Comparison of ENCODE assay signal across 15 cellular contexts in the genomic region with DNA sequence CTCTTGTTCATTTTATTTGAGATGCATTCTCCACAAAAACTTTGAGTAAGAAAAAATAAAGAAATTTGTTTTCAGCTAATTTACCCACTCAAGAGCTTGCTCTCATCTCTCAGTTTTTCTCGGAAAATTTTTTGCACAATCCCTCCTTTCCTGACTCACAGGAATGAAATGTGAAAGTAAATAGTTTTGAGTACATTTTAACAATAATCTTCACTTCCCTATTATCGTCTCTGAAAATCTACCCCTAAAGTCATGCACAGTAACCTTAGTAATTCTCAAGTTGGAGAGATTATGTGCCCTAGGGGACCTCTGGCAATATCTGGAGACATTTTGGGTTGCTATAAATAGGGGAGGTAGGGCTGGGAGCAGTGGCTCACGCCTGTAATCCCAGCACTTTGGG. TPM values are rescaled to one million over a fixed set of nuclear protein-coding genes. Genes with fewer than 3 reads are reported as not detected.
DNase-seq lines count a peak whose midpoint lies in the region; ATAC-seq, FAIRE-seq and TF ChIP-seq lines count a peak whose summit lies in the region.
"Had no signal": no experiment of that assay in that cellular context is flagged by ENCODE, and none has a peak within 500 bp of the region (broad histone marks: within the 10 kb centered on the region; RNA-seq: fewer than 3 reads in every experiment).

No MANE protein-coding gene starts in this region.

- peak overlapping the region in 1 of 2 experiments; percentile 63 for H3K18ac ChIP-seq in mesenchymal stem cell (ENCODE audit: low read depth in 1 of 2, low read length in 2 of 2)

- no peak overlapping the region for H4K91ac ChIP-seq in mesenchymal stem cell (ENCODE audit: low read length)

- H3K9me3 ChIP-seq in heart left ventricle (no peaks in the 10 kb centered on the region), mesenchymal stem cell (ENCODE audit: control insufficient read depth, low read length) (no peaks in the 10 kb centered on the region), upper lobe of right lung (no peaks in the 10 kb centered on the region), MG63 (peaks cover 12% of the 10 kb centered on the region)
- H3K9me3 ChIP-seq in effector memory CD4-positive, alpha-beta T cell (ENCODE audit: control insufficient read depth, low read length) = no peaks in the 10 kb centered on the region
- H3K9me3 ChIP-seq: SK-N-SH, tibial artery had no signal

- peak overlapping the region in 11 of 12 donors; percentile 13 to 89 (median 55) for H3K27ac ChIP-seq in heart left ventricle
- no peak overlapping the region for H3K27ac ChIP-seq in mesenchymal stem cell (ENCODE audit: low read length, poor library complexity, severe bottlenecking)
- H3K27ac ChIP-seq in upper lobe of right lung = peak overlapping the region; percentile 85
- no peak overlapping the region for H3K27ac ChIP-seq in effector memory CD4-positive, alpha-beta T cell (ENCODE audit: insufficient read depth, low read length, poor library complexity, severe bottlenecking)

- H3K23ac ChIP-seq in mesenchymal stem cell (ENCODE audit: low read length in 2 of 2) = no peak overlapping the region

- no peak overlapping the region for H2AK5ac ChIP-seq in mesenchymal stem cell (ENCODE audit: low read length, severe bottlenecking)

- no peak overlapping the region for H3K14ac ChIP-seq in mesenchymal stem cell (ENCODE audit: low read length in 2 of 2)

- no peak overlapping the region for H2BK120ac ChIP-seq in mesenchymal stem cell (ENCODE audit: low read depth, low read length)

- DNase-seq in heart left ventricle = no peak
- no peak for DNase-seq in Right ventricle myocardium inferior (ENCODE audit: missing footprints)
- peak; percentile 26 for DNase-seq in bronchial epithelial cell (ENCODE audit: low read depth)
- peak; percentile 62 for DNase-seq in mesenchymal stem cell
- DNase-seq in upper lobe of right lung = no peak
- DNase-seq in MG63 = no peak
- no peak for DNase-seq in effector memory CD4-positive, alpha-beta T cell
- no peak for DNase-seq in omental fat pad (ENCODE audit: low spot score)
- DNase-seq: activated CD4-positive, alpha-beta T cell treated with anti-CD3 and anti-CD28 coated beads, Interleukin-2, amount 10 ng/mL, durations not matched to agents 24 days and 14 days; activated naive CD4-positive, alpha-beta T cell; effector CD8-positive, alpha-beta T cell; SK-N-SH; tibial artery had no signal

- H3K4me1 ChIP-seq in heart left ventricle = peaks cover 0 to 59% (median 39%) of the 10 kb centered on the region in 12 donors
- peaks cover 13% of the 10 kb centered on the region for H3K4me1 ChIP-seq in mesenchymal stem cell (ENCODE audit: control insufficient read depth, insufficient read depth, low read depth, low read length)
- peaks cover 51% of the 10 kb centered on the region for H3K4me1 ChIP-seq in upper lobe of right lung
- peaks cover 7% of the 10 kb centered on the region for H3K4me1 ChIP-seq in effector memory CD4-positive, alpha-beta T cell (ENCODE audit: control insufficient read depth, insufficient read depth, low read length, poor library complexity, severe bottlenecking)

- ATAC-seq in heart left ventricle (no peak), Right ventricle myocardium inferior (no peak), upper lobe of right lung (no peak), omental fat pad (ENCODE audit: low FRiP score) (no peak)
- ATAC-seq: natural killer cell treated with Interleukin-12 subunit alpha and Interleukin-12 subunit beta and Interleukin-15 and Interleukin-18, amount 100 ng/mL, for 72 hours had no signal

- WGBS in heart left ventricle, 4 donors = 58 to 67% (median 63%) methylated on average over 3 of the region's 3 CpGs
- WGBS in mesenchymal stem cell = 90% methylated on average over 1 of the region's 3 CpGs

- H2BK15ac ChIP-seq in mesenchymal stem cell (ENCODE audit: low read depth, poor library complexity, severe bottlenecking) = no peak overlapping the region

- H2AFZ ChIP-seq in mesenchymal stem cell (ENCODE audit: low read depth, low read length) = no peak overlapping the region

- no peaks in the 10 kb centered on the region for H3K36me3 ChIP-seq in heart left ventricle
- no peaks in the 10 kb centered on the region for H3K36me3 ChIP-seq in bronchial epithelial cell (ENCODE audit: control insufficient read depth, insufficient read depth, low read length)
- peaks cover 0 to 3% of the 10 kb centered on the region in 2 experiments for H3K36me3 ChIP-seq in mesenchymal stem cell (ENCODE audit: control insufficient read depth in 1 of 2, insufficient read depth in 2 of 2, low read depth in 1 of 2, low read length in 2 of 2)
- no peaks in the 10 kb centered on the region for H3K36me3 ChIP-seq in upper lobe of right lung
- no peaks in the 10 kb centered on the region for H3K36me3 ChIP-seq in MG63
- no peaks in the 10 kb centered on the region for H3K36me3 ChIP-seq in effector memory CD4-positive, alpha-beta T cell (ENCODE audit: control insufficient read depth, insufficient read depth, low read length)
- H3K36me3 ChIP-seq: tibial artery had no signal

- FAIRE-seq in bronchial epithelial cell (lab: Jason Lieb, UNC) = no peak

- H2BK12ac ChIP-seq in mesenchymal stem cell (ENCODE audit: low read length in 2 of 2) = no peak overlapping the region

- H3K79me1 ChIP-seq in mesenchymal stem cell (replicated peaks; ENCODE audit: low read length, poor library complexity, severe bottlenecking) = peaks cover 22% of the 10 kb centered on the region

- H3K9ac ChIP-seq in mesenchymal stem cell (ENCODE audit: low read length) = peak overlapping the region; percentile 69
- H3K9ac ChIP-seq: SK-N-SH had no signal

- no peak overlapping the region for H3K4me2 ChIP-seq in mesenchymal stem cell (ENCODE audit: low read length, poor library complexity, severe bottlenecking)
- H3K4me2 ChIP-seq: SK-N-SH had no signal

- no peak overlapping the region for H3K4ac ChIP-seq in mesenchymal stem cell (ENCODE audit: low read depth in 1 of 2, low read length in 2 of 2)

- no peak for TF ChIP-seq POLR2A in heart left ventricle (IDR thresholded peaks at IDR 0.05)

- H2BK5ac ChIP-seq in mesenchymal stem cell (ENCODE audit: low read depth, low read length, poor library complexity, severe bottlenecking) = no peak overlapping the region

- H3K27me3 ChIP-seq in heart left ventricle = no peaks in the 10 kb centered on the region
- H3K27me3 ChIP-seq in bronchial epithelial cell (ENCODE audit: control insufficient read depth, insufficient read depth, low read length) = no peaks in the 10 kb centered on the region
- H3K27me3 ChIP-seq in mesenchymal stem cell (ENCODE audit: control insufficient read depth in 1 of 2, insufficient read depth in 1 of 2, low read length in 2 of 2) = no peaks in the 10 kb centered on the region
- no peaks in the 10 kb centered on the region for H3K27me3 ChIP-seq in upper lobe of right lung
- H3K27me3 ChIP-seq in MG63 = no peaks in the 10 kb centered on the region
- H3K27me3 ChIP-seq in effector memory CD4-positive, alpha-beta T cell (replicated peaks; ENCODE audit: control insufficient read depth, insufficient read depth, low read length, poor library complexity, severe bottlenecking) = no peaks in the 10 kb centered on the region
- H3K27me3 ChIP-seq: tibial artery had no signal

- intact Hi-C loops in heart left ventricle (cut with DNase I) (no loop called here), Right ventricle myocardium inferior (cut with DNase I) (no loop called here), upper lobe of right lung (cut with DNase I) (no loop called here)

- H3K4me3 ChIP-seq in heart left ventricle = no peak overlapping the region
- H3K4me3 ChIP-seq in bronchial epithelial cell (ENCODE audit: low read depth, low read length) = no peak overlapping the region
- peak overlapping the region in 1 of 2 experiments; percentile 70 for H3K4me3 ChIP-seq in mesenchymal stem cell (ENCODE audit: insufficient read depth in 1 of 2, low read depth in 1 of 2, low read length in 2 of 2)
- peak overlapping the region; percentile 89 for H3K4me3 ChIP-seq in upper lobe of right lung
- no peak overlapping the region for H3K4me3 ChIP-seq in MG63
- H3K4me3 ChIP-seq in effector memory CD4-positive, alpha-beta T cell (ENCODE audit: insufficient read depth, low read depth, low read length, poor library complexity, severe bottlenecking) = no peak overlapping the region
- H3K4me3 ChIP-seq: tibial artery had no signal

- TF ChIP-seq CTCF in heart left ventricle (IDR thresholded peaks at IDR 0.05) (no peak), bronchial epithelial cell (IDR thresholded peaks at IDR 0.05; ENCODE audit: insufficient read depth, low read length, severe bottlenecking) (no peak), upper lobe of right lung (IDR thresholded peaks at IDR 0.05) (no peak), omental fat pad (IDR thresholded peaks at IDR 0.05) (no peak)

- H4K8ac ChIP-seq in mesenchymal stem cell (ENCODE audit: low read length) = no peak overlapping the region

RNA-seq across cellular contexts. Expression of a gene that starts 2.6 kb away (rescaled TPM):
- total RNA-seq in heart left ventricle (100 to 1,000 TPM in 4 of 9 donors, 10 to 100 TPM in 5; 46.5 to 146 (median 83.3) TPM), Right ventricle myocardium inferior (101 TPM), bronchial epithelial cell (53.2 and 66.3 TPM in 2 replicates), upper lobe of right lung (399 TPM), omental fat pad (100 to 1,000 TPM; 258 to 547 (median 341) TPM)
- polyA plus RNA-seq in heart left ventricle = 10 to 100 TPM; 50.7 to 56.4 TPM
- 65.7 TPM for polyA plus RNA-seq in mesenchymal stem cell (2013, experiment 1 of 2)
- polyA plus RNA-seq in mesenchymal stem cell (2013, experiment 2 of 2) = 74.5 TPM
- total RNA-seq in MG63 (2014; rRNA removed; shearing (Covaris generic); ENCODE audit: low replicate concordance) = not detected in 2 replicates
- total RNA-seq: G401 had no signal

RNA-seq across cellular contexts. Expression of a gene that starts 26.5 kb away (rescaled TPM):
- total RNA-seq in heart left ventricle = not detected
- not detected for polyA plus RNA-seq in heart left ventricle
- not detected for total RNA-seq in Right ventricle myocardium inferior
- not detected in 2 replicates for total RNA-seq in bronchial epithelial cell
- polyA plus RNA-seq in mesenchymal stem cell (2013, experiment 1 of 2) = not detected
- not detected for polyA plus RNA-seq in mesenchymal stem cell (2013, experiment 2 of 2)
- total RNA-seq in upper lobe of right lung = 0.17 TPM
- not detected in 2 replicates for total RNA-seq in MG63 (2014; rRNA removed; shearing (Covaris generic); ENCODE audit: low replicate concordance)
- not detected for total RNA-seq in omental fat pad
- total RNA-seq: activated CD4-positive, alpha-beta T cell treated with anti-CD3 and anti-CD28 coated beads, Interleukin-2, amount 10 ng/mL, durations not matched to agents 24 days and 14 days; G401; natural killer cell treated with Interleukin-12 subunit alpha and Interleukin-12 subunit beta and Interleukin-15 and Interleukin-18, amount 100 ng/mL, for 72 hours had no signal
- polyA plus RNA-seq: SK-N-SH had no signal

Comparison
In these comparisons a context has a peak if more than half of its experiments do, and no peak if none do; other contexts are left out.
1. DNase-seq: peak in bronchial epithelial cell (single experiment) and mesenchymal stem cell (single experiment); none in heart left ventricle (0 of 5), Right ventricle myocardium inferior (single experiment), upper lobe of right lung (single experiment), MG63 (single experiment), effector memory CD4-positive, alpha-beta T cell (0 of 3) and omental fat pad (single experiment).
2. H3K27ac ChIP-seq: peak in heart left ventricle (11 of 12) and upper lobe of right lung (single experiment); none in mesenchymal stem cell (single experiment) and effector memory CD4-positive, alpha-beta T cell (single experiment).
3. RNA of a gene that starts 2.6 kb away (total RNA-seq): 399 TPM in upper lobe of right lung (single experiment), 258 to 547 TPM in omental fat pad, 101 TPM in Right ventricle myocardium inferior (single experiment), 46.5 to 146 TPM in heart left ventricle and 53.2 to 66.3 TPM in bronchial epithelial cell; not detected in MG63; every median in the first group is over 10 times any median in the second.